Comparison of ENCODE assay signal across 19 cellular contexts in the genomic region with DNA sequence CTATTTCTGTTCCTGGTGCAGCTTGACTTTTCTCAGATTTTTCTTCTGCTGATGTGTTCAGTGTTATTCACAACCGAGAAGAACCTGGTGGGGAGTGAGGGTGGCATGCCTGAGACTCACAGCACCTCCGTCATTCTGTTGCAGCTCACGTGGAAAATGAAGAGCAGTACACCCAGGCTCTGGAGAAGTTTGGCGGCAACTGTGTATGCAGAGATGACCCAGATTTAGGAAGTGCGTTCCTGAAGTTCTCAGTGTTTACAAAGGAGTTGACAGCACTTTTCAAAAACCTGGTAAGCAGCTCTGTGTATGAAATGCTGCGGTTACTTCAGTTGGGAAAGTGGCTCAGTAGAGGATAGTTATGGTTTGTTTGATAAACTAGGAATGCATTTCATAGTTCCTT.
"Had no signal": no experiment of that assay in that cellular context is flagged by ENCODE, and none has a peak within 500 bp of the region (broad histone marks: within the 10 kb centered on the region; RNA-seq: fewer than 3 reads in every experiment).

No MANE protein-coding gene starts in this region.

- DNase-seq: activated CD4-positive, alpha-beta memory T cell treated with anti-CD3 and anti-CD28 coated beads, Interleukin-2, amount 10 ng/mL, durations not matched to agents 7 days and 5 days; activated naive CD4-positive, alpha-beta T cell treated with Interleukin-2 at 50 U/mL for 16 hours; activated naive CD8-positive, alpha-beta T cell treated with anti-CD3 and anti-CD28 coated beads, Interleukin-2, amount 50 U/mL, for 24 hours; activated T-cell treated with anti-CD3 and anti-CD28 coated beads, Interleukin-2, amount 50 U/mL, for 48 hours; endodermal cell; erythroblast; foreskin fibroblast; heart right ventricle; naive B cell; right lobe of liver; stimulated activated CD4-positive, alpha-beta T cell treated with anti-CD3 and anti-CD28 coated beads, Interleukin-2, amount 100 ng/mL, for 48 hours; stimulated activated naive CD8-positive, alpha-beta T cell treated with anti-CD3 and anti-CD28 coated beads, Interleukin-15, amount 100 ng/mL, for 72 hours; T-cell; T1000; uterus had no signal

- H3K27ac Mint-ChIP-seq: activated CD4-positive, alpha-beta memory T cell treated with anti-CD3 and anti-CD28 coated beads, Interleukin-2, amount 10 ng/mL, durations not matched to agents 7 days and 5 days; activated naive CD8-positive, alpha-beta T cell treated with anti-CD3 and anti-CD28 coated beads, Interleukin-2, amount 50 U/mL, for 24 hours; dendritic cell treated with granulocyte-macrophage colony-stimulating factor and Interleukin-4, amounts not matched to agents 40 ng/mL and 50 ng/mL, for 4 days; endodermal cell; stimulated activated naive CD8-positive, alpha-beta T cell treated with anti-CD3 and anti-CD28 coated beads, Interleukin-15, amount 100 ng/mL, for 72 hours; T-cell had no signal

- H3K4me3 Mint-ChIP-seq: activated CD4-positive, alpha-beta memory T cell treated with anti-CD3 and anti-CD28 coated beads, Interleukin-2, amount 10 ng/mL, durations not matched to agents 7 days and 5 days; activated naive CD8-positive, alpha-beta T cell treated with anti-CD3 and anti-CD28 coated beads, Interleukin-2, amount 50 U/mL, for 24 hours; central memory CD8-positive, alpha-beta T cell; dendritic cell treated with granulocyte-macrophage colony-stimulating factor and Interleukin-4, amounts not matched to agents 40 ng/mL and 50 ng/mL, for 4 days; endodermal cell; naive B cell; stimulated activated naive CD8-positive, alpha-beta T cell treated with anti-CD3 and anti-CD28 coated beads, Interleukin-15, amount 100 ng/mL, for 72 hours; T-cell had no signal

- H3K36me3 ChIP-seq: neutrophil, right lobe of liver, uterus had no signal

- H3K27me3 ChIP-seq: heart right ventricle, neutrophil, right lobe of liver, uterus had no signal

- H3K4me1 ChIP-seq: uterus had no signal

- H3K9me3 Mint-ChIP-seq: activated CD4-positive, alpha-beta memory T cell treated with anti-CD3 and anti-CD28 coated beads, Interleukin-2, amount 10 ng/mL, durations not matched to agents 7 days and 5 days; activated naive CD8-positive, alpha-beta T cell treated with anti-CD3 and anti-CD28 coated beads, Interleukin-2, amount 50 U/mL, for 24 hours; central memory CD8-positive, alpha-beta T cell; dendritic cell treated with granulocyte-macrophage colony-stimulating factor and Interleukin-4, amounts not matched to agents 40 ng/mL and 50 ng/mL, for 4 days; endodermal cell; stimulated activated naive CD8-positive, alpha-beta T cell treated with anti-CD3 and anti-CD28 coated beads, Interleukin-15, amount 100 ng/mL, for 72 hours; T-cell had no signal

- H3K4me1 Mint-ChIP-seq: activated CD4-positive, alpha-beta memory T cell treated with anti-CD3 and anti-CD28 coated beads, Interleukin-2, amount 10 ng/mL, durations not matched to agents 7 days and 5 days; activated naive CD8-positive, alpha-beta T cell treated with anti-CD3 and anti-CD28 coated beads, Interleukin-2, amount 50 U/mL, for 24 hours; central memory CD8-positive, alpha-beta T cell; naive B cell; stimulated activated naive CD8-positive, alpha-beta T cell treated with anti-CD3 and anti-CD28 coated beads, Interleukin-15, amount 100 ng/mL, for 72 hours; T-cell had no signal

- H3K27me3 Mint-ChIP-seq: activated naive CD8-positive, alpha-beta T cell treated with anti-CD3 and anti-CD28 coated beads, Interleukin-2, amount 50 U/mL, for 24 hours had no signal

- H3K27ac ChIP-seq: neutrophil, right lobe of liver, uterus, VCaP had no signal

- H3K36me3 Mint-ChIP-seq: naive B cell, T-cell had no signal

- ATAC-seq: activated naive CD8-positive, alpha-beta T cell treated with anti-CD3 and anti-CD28 coated beads, Interleukin-2, amount 50 U/mL, for 24 hours; right lobe of liver; stimulated activated naive CD8-positive, alpha-beta T cell treated with anti-CD3 and anti-CD28 coated beads, Interleukin-15, amount 100 ng/mL, for 72 hours; T-cell had no signal

- H3K4me3 ChIP-seq: heart right ventricle, right lobe of liver, uterus had no signal

- H3K9me3 ChIP-seq: heart right ventricle, neutrophil, right lobe of liver, uterus had no signal
